22 cellular contexts compared by ENCODE assay signal in genomic region chr16:67104845-67105244, GRCh38. TPM values are rescaled to one million over a fixed set of nuclear protein-coding genes. Genes with fewer than 3 reads are reported as not detected.
DNase-seq lines count a peak whose midpoint lies in the region; FAIRE-seq and TF ChIP-seq lines count a peak whose summit lies in the region.
"Had no signal": no experiment of that assay in that cellular context is flagged by ENCODE, and none has a peak within 500 bp of the region (broad histone marks: within the 10 kb centered on the region; RNA-seq: fewer than 3 reads in every experiment).

No MANE protein-coding gene starts in this region.

- no peak overlapping the region for H3K4me3 ChIP-seq in colonic mucosa
- no peak overlapping the region for H3K4me3 ChIP-seq in prostate gland
- H3K4me3 ChIP-seq in Peyer's patch = no peak overlapping the region
- H3K4me3 ChIP-seq: adrenal gland, gastroesophageal sphincter, lung, MG63, right atrium auricular region had no signal

- WGBS in prostate gland = 52% methylated on average over 6 of the region's 6 CpGs

- H3K27me3 ChIP-seq in colonic mucosa = no peaks in the 10 kb centered on the region
- H3K27me3 ChIP-seq in prostate gland (replicated peaks; ENCODE audit: insufficient read depth) = no peaks in the 10 kb centered on the region
- no peaks in the 10 kb centered on the region for H3K27me3 ChIP-seq in Peyer's patch
- H3K27me3 ChIP-seq: adrenal gland, gastroesophageal sphincter, MG63, right atrium auricular region had no signal

- H3K4me1 ChIP-seq in colonic mucosa = no peaks in the 10 kb centered on the region
- H3K4me1 ChIP-seq in prostate gland (replicated peaks) = no peaks in the 10 kb centered on the region
- no peaks in the 10 kb centered on the region for H3K4me1 ChIP-seq in Peyer's patch

- intact Hi-C loops in colonic mucosa (cut with DNase I) = no loop called here
- intact Hi-C loops in prostate gland (cut with DNase I) = no loop called here

- no peak overlapping the region for H3K9ac ChIP-seq in colonic mucosa (ENCODE audit: low read depth in 2 of 2, low read length in 2 of 2)
- H3K9ac ChIP-seq: SK-N-SH had no signal

- DNase-seq in DMS79 treated with DMSO at 0.1 percent for 48 hours (lab: John Stamatoyannopoulos, UW) = peak; percentile 13
- no peak for DNase-seq in DMS79 (lab: John Stamatoyannopoulos, UW)
- no peak for DNase-seq in GM12891 (ENCODE audit: insufficient read length, low spot score)
- DNase-seq in colonic mucosa = peak; percentile 70
- DNase-seq in prostate gland (ENCODE audit: low spot score) = peak; percentile 82
- DNase-seq in D721Med (ENCODE audit: insufficient read length, low spot score) = no peak
- DNase-seq in RCC 7860 (ENCODE audit: low spot score) = no peak
- no peak for DNase-seq in Peyer's patch
- DNase-seq: activated CD4-positive, alpha-beta T cell treated with anti-CD3 and anti-CD28 coated beads, Interleukin-2, amount 50 U/mL, for 4 hours; CD8-positive, alpha-beta T cell; cerebellar nuclear complex; NCI-H2107; nephron progenitor cell; stimulated activated CD4-positive, alpha-beta T cell treated with anti-CD3 and anti-CD28 coated beads, Interleukin-4, amount 100 ng/mL, for 24 hours had no signal

- no peak for FAIRE-seq in GM12891 (lab: Jason Lieb, UNC)
- no peak for FAIRE-seq in D721Med (lab: Jason Lieb, UNC)
- no peak for FAIRE-seq in RCC 7860 (lab: Jason Lieb, UNC)
- FAIRE-seq: endometrium, G401.6 had no signal

- no peak for TF ChIP-seq POLR2A in GM12891 (IDR thresholded peaks at IDR 0.05; ENCODE audit: low read depth, low read length)
- TF ChIP-seq POLR2A in prostate gland (IDR thresholded peaks at IDR 0.05) = no peak
- TF ChIP-seq POLR2A in Peyer's patch (IDR thresholded peaks at IDR 0.05) = no peak

- no peaks in the 10 kb centered on the region for H3K36me3 ChIP-seq in colonic mucosa
- no peaks in the 10 kb centered on the region for H3K36me3 ChIP-seq in prostate gland
- H3K36me3 ChIP-seq in Peyer's patch = peaks cover 0 to under 1% (median 0%) of the 10 kb centered on the region in 3 donors

- H3K27ac ChIP-seq in colonic mucosa = peak overlapping the region; percentile 30
- H3K27ac ChIP-seq in prostate gland = peak overlapping the region in 1 of 2 donors; percentile 50
- H3K27ac ChIP-seq in Peyer's patch = no peak overlapping the region
- H3K27ac ChIP-seq: adrenal gland, gastroesophageal sphincter, right atrium auricular region had no signal

- no peak for TF ChIP-seq CTCF in colonic mucosa (IDR thresholded peaks at IDR 0.05)
- no peak for TF ChIP-seq CTCF in prostate gland (IDR thresholded peaks at IDR 0.05)
- no peak for TF ChIP-seq CTCF in D721Med (IDR thresholded peaks at IDR 0.05; ENCODE audit: insufficient read depth, missing control alignments)
- TF ChIP-seq CTCF in Peyer's patch (IDR thresholded peaks at IDR 0.05) = no peak

- H3K9me3 ChIP-seq in colonic mucosa (no peaks in the 10 kb centered on the region), prostate gland (no peaks in the 10 kb centered on the region), Peyer's patch (no peaks in the 10 kb centered on the region)
- H3K9me3 ChIP-seq: adrenal gland, gastroesophageal sphincter, MG63, right atrium auricular region, SK-N-SH had no signal

TF ChIP-seq in GM12891, 5 proteins besides CTCF, POLR2A, EP300 and RAD21:
- TF ChIP-seq POU2F2 (IDR thresholded peaks at IDR 0.05; ENCODE audit: low read depth, low read length) (no peak), TAF1 (IDR thresholded peaks at IDR 0.05; ENCODE audit: low read depth, low read length) (no peak), PAX5 (IDR thresholded peaks at IDR 0.05; ENCODE audit: insufficient read depth, low read length, severe bottlenecking) (no peak), SPI1 (IDR thresholded peaks at IDR 0.05; ENCODE audit: low read depth, low read length) (peak; percentile 44; the same call in 1 of the 2 replicates)

RNA-seq across cellular contexts. Expression of gene PHAF1, which starts 4.9 kb away (rescaled TPM):
- 5.9 TPM for polyA plus RNA-seq in GM12891 (2012; ENCODE audit: low read depth, missing spikeins)
- 10 to 100 TPM in 1 of 2 donors, 1 to 10 TPM in 1; 10.0 to 14.0 TPM for total RNA-seq in colonic mucosa
- 10 to 100 TPM; 30.1 to 31.9 TPM for total RNA-seq in prostate gland
- total RNA-seq in Peyer's patch = 10 to 100 TPM; 11.4 to 30.6 (median 20.4) TPM

RNA-seq across cellular contexts. Expression of gene B3GNT9, which starts 46.0 kb away (rescaled TPM):
- polyA plus RNA-seq in GM12891 (2012; ENCODE audit: low read depth, missing spikeins) = 3.2 TPM
- total RNA-seq in colonic mucosa (1 to 10 TPM; 4.4 to 4.9 TPM), prostate gland (10 to 100 TPM; 32.1 to 37.3 TPM), Peyer's patch (1 to 10 TPM; 2.5 to 4.0 (median 3.5) TPM)

RNA-seq across cellular contexts. Expression of gene TRADD, which starts 54.9 kb away (rescaled TPM):
- 17.2 TPM for polyA plus RNA-seq in GM12891 (2012; ENCODE audit: low read depth, missing spikeins)
- total RNA-seq in colonic mucosa = 10 to 100 TPM; 27.5 to 37.1 TPM
- total RNA-seq in prostate gland = 10 to 100 TPM; 33.3 to 56.3 TPM
- total RNA-seq in Peyer's patch = 10 to 100 TPM; 23.5 to 52.0 (median 32.0) TPM

RNA-seq across cellular contexts. Expression of gene FBXL8, which starts 54.9 kb away (rescaled TPM):
- polyA plus RNA-seq in GM12891 (2012; ENCODE audit: low read depth, missing spikeins) = 6.3 TPM
- total RNA-seq in colonic mucosa = 10 to 100 TPM; 12.0 to 27.1 TPM
- 100 to 1,000 TPM in 1 of 2 donors, 10 to 100 TPM in 1; 67.9 to 124 TPM for total RNA-seq in prostate gland
- total RNA-seq in Peyer's patch = 10 to 100 TPM; 19.6 to 57.1 (median 35.1) TPM

RNA-seq across cellular contexts. Expression of gene HSF4, which starts 59.7 kb away (rescaled TPM):
- 13.0 TPM for polyA plus RNA-seq in GM12891 (2012; ENCODE audit: low read depth, missing spikeins)
- 10 to 100 TPM; 23.6 TPM for total RNA-seq in colonic mucosa
- total RNA-seq in prostate gland = 100 to 1,000 TPM; 109 to 137 TPM
- 100 to 1,000 TPM in 1 of 4 donors, 10 to 100 TPM in 3; 15.6 to 140 (median 69.8) TPM for total RNA-seq in Peyer's patch

Comparison
In these comparisons a context has a peak if more than half of its experiments do, and no peak if none do; other contexts are left out.
1. DNase-seq: peak in DMS79 treated with DMSO at 0.1 percent for 48 hours (single experiment), colonic mucosa (single experiment) and prostate gland (single experiment); none in DMS79 (single experiment), GM12891 (single experiment), D721Med (single experiment), RCC 7860 (single experiment) and Peyer's patch (0 of 3).
2. RNA of gene B3GNT9, which starts 46.0 kb away (total RNA-seq): 32.1 to 37.3 TPM in prostate gland; 4.4 to 4.9 TPM in colonic mucosa and 2.5 to 4.0 TPM in Peyer's patch; every median in the first group is over 4 times any median in the second.